ENCODE assay signal across 8 cellular contexts in the genomic region with DNA sequence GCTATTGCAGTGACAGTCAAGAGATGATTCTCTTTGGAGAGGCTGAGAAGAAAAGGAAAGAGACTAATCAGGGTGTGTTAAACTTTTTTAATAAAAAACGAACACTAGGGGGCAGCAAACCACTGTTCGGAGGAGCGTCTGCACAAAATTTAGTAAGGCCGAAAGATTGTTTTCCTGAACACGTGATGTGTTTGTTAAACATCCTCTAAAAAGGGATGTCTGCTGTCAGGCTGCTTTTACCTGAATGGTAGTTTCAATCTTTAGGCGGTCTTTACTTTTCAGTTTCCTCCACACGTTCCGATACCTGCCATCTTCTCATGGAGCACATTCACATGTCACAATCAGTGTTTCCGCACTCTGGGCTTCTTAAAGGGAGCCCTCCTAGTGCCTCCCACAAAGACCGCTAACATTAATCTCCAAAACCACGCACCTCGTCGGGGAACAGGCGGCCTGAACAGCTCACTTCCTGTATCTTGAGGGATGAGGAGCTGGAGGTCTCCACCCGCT.
DNase-seq lines count a peak whose midpoint lies in the region; TF ChIP-seq lines count a peak whose summit lies in the region.

No MANE protein-coding gene starts in this region.

- H3K4me1 ChIP-seq in SK-N-SH (ENCODE audit: control insufficient read depth in 1 of 2, insufficient read depth in 2 of 2, low read depth in 1 of 2, low read length in 1 of 2) = peaks cover 0 to 5% of the 10 kb centered on the region in 2 experiments; a peak in 3 of 4 replicates
- H3K4me1 ChIP-seq in left ventricle myocardium inferior = peaks cover 11% of the 10 kb centered on the region

- no peaks in the 10 kb centered on the region for H3K79me2 ChIP-seq in SK-N-SH (ENCODE audit: insufficient read depth)

- H3K4me3 ChIP-seq in AG04449 (ENCODE audit: low read depth, low read length) (no peak overlapping the region), SK-N-SH (ENCODE audit: low read depth in 2 of 2, low read length in 1 of 2) (peak overlapping the region in 1 of 2 experiments; percentile 35; a peak in 1 of 4 replicates), left ventricle myocardium inferior (peak overlapping the region; percentile 49)

- 53% methylated on average over 15 of the region's 15 CpGs for WGBS in SK-N-SH (ENCODE audit: low lambda C conversion rate)

- DNase-seq in AG04449 (ENCODE audit: low read depth, low spot score) (peak; percentile 46), GM13976 (ENCODE audit: low spot score) (peak; percentile 35), SK-N-SH (peak; percentile 30), amniotic epithelial cell (ENCODE audit: low read depth) (peak; percentile 87), left ventricle myocardium inferior (no peak), retina (peak; percentile 87), mesenteric fat pad (ENCODE audit: low spot score) (no peak)

- H3K9ac ChIP-seq in SK-N-SH = 0 out of 2 replicates have a peak overlapping the region, but pooled peaks have one; percentile 5

- H3K9me3 ChIP-seq in SK-N-SH (no peaks in the 10 kb centered on the region), left ventricle myocardium inferior (replicated peaks) (no peaks in the 10 kb centered on the region)

- H3K27me3 ChIP-seq in SK-N-SH (ENCODE audit: insufficient read depth) (no peaks in the 10 kb centered on the region), left ventricle myocardium inferior (ENCODE audit: low read depth) (no peaks in the 10 kb centered on the region)

- POLR2A ChIA-PET in AG04449 (lab: Yijun Ruan, JAX) (interaction anchor here (0.9 to 1.3 kb wide), 2 partner anchors 143 to 1161 kb away, joined by 3 to 4 read pairs; no protein-coding TSS in a partner anchor), SK-N-SH (lab: Yijun Ruan, JAX) (no interaction called here)

- CTCF ChIA-PET in AG04449 (lab: Yijun Ruan, JAX) = interaction anchor here (0.6 to 6.0 kb wide), 42 partner anchors 8 to 1200 kb away, joined by 3 to 157 read pairs (median 4); a partner anchor contains a TSS
- CTCF ChIA-PET in SK-N-SH (lab: Yijun Ruan, JAX) = interaction anchor here (0.7 to 4.8 kb wide), 39 partner anchors 10 to 1547 kb away, joined by 3 to 96 read pairs (median 5); a partner anchor contains a TSS

- no peak for TF ChIP-seq EP300 in SK-N-SH (IDR thresholded peaks at IDR 0.05; ENCODE audit: borderline replicate concordance in 1 of 2, low read depth in 1 of 2, low read length in 1 of 2)

- no peaks in the 10 kb centered on the region for H3K9me2 ChIP-seq in SK-N-SH

- TF ChIP-seq CTCF in AG04449 (IDR thresholded peaks at IDR 0.05; ENCODE audit: insufficient read depth, low read length, missing control alignments) (no peak), GM13976 (IDR thresholded peaks at IDR 0.05; ENCODE audit: borderline replicate concordance, control extremely low read depth, extremely low read depth, insufficient read depth, missing control alignments) (peak; percentile 26), LNCAP (IDR thresholded peaks at IDR 0.05) (peak; percentile 52), SK-N-SH (IDR thresholded peaks at IDR 0.05) (peak; percentile 71), left ventricle myocardium inferior (IDR thresholded peaks at IDR 0.05; ENCODE audit: borderline replicate concordance) (peak; percentile 77)

- H3K27ac ChIP-seq in SK-N-SH (ENCODE audit: low read depth in 2 of 2, low read length in 1 of 2) (peak overlapping the region; percentile 43 to 63; a peak in 2 of 4 replicates), left ventricle myocardium inferior (replicated peaks) (peak overlapping the region; percentile 50)

- intact Hi-C loops in left ventricle myocardium inferior (cut with micrococcal nuclease) = loop anchor here (10.0 kb wide), 2 partner anchors 196 to 476 kb away; no protein-coding TSS in a partner anchor

- in situ Hi-C loops in GM13976 (cut with MboI; ENCODE audit: low sequenced_read_pairs, unreplicated experiment) = loop anchor here (10.0 kb wide), 1 partner anchor 1166 kb away; a partner anchor contains a TSS

- no peaks in the 10 kb centered on the region for H4K20me1 ChIP-seq in SK-N-SH (ENCODE audit: insufficient read depth)

- H2AFZ ChIP-seq in SK-N-SH (ENCODE audit: low read depth) = peak overlapping the region; percentile 66

- peak; percentile 93 for TF ChIP-seq RAD21 in SK-N-SH (IDR thresholded peaks at IDR 0.05; ENCODE audit: low read length)

- H3K4me2 ChIP-seq in SK-N-SH = peak overlapping the region; percentile 46

- no peaks in the 10 kb centered on the region for H3F3A ChIP-seq in SK-N-SH (replicated peaks; ENCODE audit: insufficient read depth)

- H3K36me3 ChIP-seq in SK-N-SH (replicated peaks in 1 of 2; ENCODE audit: control insufficient read depth in 1 of 2, insufficient read depth in 2 of 2, low read length in 1 of 2) (no peaks in the 10 kb centered on the region), left ventricle myocardium inferior (no peaks in the 10 kb centered on the region)

TF ChIP-seq in SK-N-SH, 30 proteins besides CTCF, POLR2A, EP300 and RAD21 (continues in another document):
- TF ChIP-seq RXRA (IDR thresholded peaks at IDR 0.05; ENCODE audit: borderline replicate concordance, low read depth) (no peak), EZH2phosphoT487 (IDR thresholded peaks at IDR 0.05; ENCODE audit: borderline replicate concordance, low read depth) (no peak), MXI1 (IDR thresholded peaks at IDR 0.05; ENCODE audit: low read depth, low read length) (no peak), FOXJ3 (CRISPR knock-in tag; IDR thresholded peaks at IDR 0.05) (no peak), NFIC (IDR thresholded peaks at IDR 0.05; ENCODE audit: borderline replicate concordance) (no peak), TAF1 (IDR thresholded peaks at IDR 0.05; ENCODE audit: borderline replicate concordance, low read depth, low read length) (0 out of 2 replicates have a peak, but pooled peaks have one; percentile 8), YY1 (IDR thresholded peaks at IDR 0.05; ENCODE audit: low read depth) (no peak), TCF12 (IDR thresholded peaks at IDR 0.05) (peak; percentile 20; the same call in 1 of the 2 replicates), FOXM1 (IDR thresholded peaks at IDR 0.05; ENCODE audit: low read depth) (no peak), FOSL2 (IDR thresholded peaks at IDR 0.05; ENCODE audit: borderline replicate concordance, low read depth) (no peak), ELF1 (IDR thresholded peaks at IDR 0.05) (no peak), JUND (IDR thresholded peaks at IDR 0.05) (no peak)
- TF ChIP-seq, protein P1, sequence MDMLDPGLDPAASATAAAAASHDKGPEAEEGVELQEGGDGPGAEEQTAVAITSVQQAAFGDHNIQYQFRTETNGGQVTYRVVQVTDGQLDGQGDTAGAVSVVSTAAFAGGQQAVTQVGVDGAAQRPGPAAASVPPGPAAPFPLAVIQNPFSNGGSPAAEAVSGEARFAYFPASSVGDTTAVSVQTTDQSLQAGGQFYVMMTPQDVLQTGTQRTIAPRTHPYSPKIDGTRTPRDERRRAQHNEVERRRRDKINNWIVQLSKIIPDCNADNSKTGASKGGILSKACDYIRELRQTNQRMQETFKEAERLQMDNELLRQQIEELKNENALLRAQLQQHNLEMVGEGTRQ (IDR thresholded peaks at IDR 0.05; ENCODE audit: borderline replicate concordance, low read depth, low read length) = no peak; the same call in 1 of the 2 replicates
- TF ChIP-seq, protein P2, sequence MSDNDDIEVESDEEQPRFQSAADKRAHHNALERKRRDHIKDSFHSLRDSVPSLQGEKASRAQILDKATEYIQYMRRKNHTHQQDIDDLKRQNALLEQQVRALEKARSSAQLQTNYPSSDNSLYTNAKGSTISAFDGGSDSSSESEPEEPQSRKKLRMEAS (IDR thresholded peaks at IDR 0.05; ENCODE audit: low read depth) = 0 out of 2 replicates have a peak, but pooled peaks have one; percentile 19
- TF ChIP-seq, protein P3, sequence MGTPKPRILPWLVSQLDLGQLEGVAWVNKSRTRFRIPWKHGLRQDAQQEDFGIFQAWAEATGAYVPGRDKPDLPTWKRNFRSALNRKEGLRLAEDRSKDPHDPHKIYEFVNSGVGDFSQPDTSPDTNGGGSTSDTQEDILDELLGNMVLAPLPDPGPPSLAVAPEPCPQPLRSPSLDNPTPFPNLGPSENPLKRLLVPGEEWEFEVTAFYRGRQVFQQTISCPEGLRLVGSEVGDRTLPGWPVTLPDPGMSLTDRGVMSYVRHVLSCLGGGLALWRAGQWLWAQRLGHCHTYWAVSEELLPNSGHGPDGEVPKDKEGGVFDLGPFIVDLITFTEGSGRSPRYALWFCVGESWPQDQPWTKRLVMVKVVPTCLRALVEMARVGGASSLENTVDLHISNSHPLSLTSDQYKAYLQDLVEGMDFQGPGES (IDR thresholded peaks at IDR 0.05; ENCODE audit: low read depth, low read length) = no peak
- TF ChIP-seq, protein P4, sequence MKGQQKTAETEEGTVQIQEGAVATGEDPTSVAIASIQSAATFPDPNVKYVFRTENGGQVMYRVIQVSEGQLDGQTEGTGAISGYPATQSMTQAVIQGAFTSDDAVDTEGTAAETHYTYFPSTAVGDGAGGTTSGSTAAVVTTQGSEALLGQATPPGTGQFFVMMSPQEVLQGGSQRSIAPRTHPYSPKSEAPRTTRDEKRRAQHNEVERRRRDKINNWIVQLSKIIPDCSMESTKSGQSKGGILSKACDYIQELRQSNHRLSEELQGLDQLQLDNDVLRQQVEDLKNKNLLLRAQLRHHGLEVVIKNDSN (IDR thresholded peaks at IDR 0.05; ENCODE audit: borderline replicate concordance, low read depth) = peak; percentile 84
- TF ChIP-seq, protein P5, sequence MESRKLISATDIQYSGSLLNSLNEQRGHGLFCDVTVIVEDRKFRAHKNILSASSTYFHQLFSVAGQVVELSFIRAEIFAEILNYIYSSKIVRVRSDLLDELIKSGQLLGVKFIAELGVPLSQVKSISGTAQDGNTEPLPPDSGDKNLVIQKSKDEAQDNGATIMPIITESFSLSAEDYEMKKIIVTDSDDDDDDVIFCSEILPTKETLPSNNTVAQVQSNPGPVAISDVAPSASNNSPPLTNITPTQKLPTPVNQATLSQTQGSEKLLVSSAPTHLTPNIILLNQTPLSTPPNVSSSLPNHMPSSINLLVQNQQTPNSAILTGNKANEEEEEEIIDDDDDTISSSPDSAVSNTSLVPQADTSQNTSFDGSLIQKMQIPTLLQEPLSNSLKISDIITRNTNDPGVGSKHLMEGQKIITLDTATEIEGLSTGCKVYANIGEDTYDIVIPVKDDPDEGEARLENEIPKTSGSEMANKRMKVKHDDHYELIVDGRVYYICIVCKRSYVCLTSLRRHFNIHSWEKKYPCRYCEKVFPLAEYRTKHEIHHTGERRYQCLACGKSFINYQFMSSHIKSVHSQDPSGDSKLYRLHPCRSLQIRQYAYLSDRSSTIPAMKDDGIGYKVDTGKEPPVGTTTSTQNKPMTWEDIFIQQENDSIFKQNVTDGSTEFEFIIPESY (IDR thresholded peaks at IDR 0.05; ENCODE audit: borderline replicate concordance, low read depth) = no peak

Comparison
In these comparisons a context has a peak if more than half of its experiments do, and no peak if none do; other contexts are left out.
1. DNase-seq: peak in AG04449 (single experiment), GM13976 (single experiment), SK-N-SH (single experiment), amniotic epithelial cell (single experiment) and retina (single experiment); none in left ventricle myocardium inferior (single experiment) and mesenteric fat pad (single experiment).